ENCODE assay signal across 8 cellular contexts in the genomic region with DNA sequence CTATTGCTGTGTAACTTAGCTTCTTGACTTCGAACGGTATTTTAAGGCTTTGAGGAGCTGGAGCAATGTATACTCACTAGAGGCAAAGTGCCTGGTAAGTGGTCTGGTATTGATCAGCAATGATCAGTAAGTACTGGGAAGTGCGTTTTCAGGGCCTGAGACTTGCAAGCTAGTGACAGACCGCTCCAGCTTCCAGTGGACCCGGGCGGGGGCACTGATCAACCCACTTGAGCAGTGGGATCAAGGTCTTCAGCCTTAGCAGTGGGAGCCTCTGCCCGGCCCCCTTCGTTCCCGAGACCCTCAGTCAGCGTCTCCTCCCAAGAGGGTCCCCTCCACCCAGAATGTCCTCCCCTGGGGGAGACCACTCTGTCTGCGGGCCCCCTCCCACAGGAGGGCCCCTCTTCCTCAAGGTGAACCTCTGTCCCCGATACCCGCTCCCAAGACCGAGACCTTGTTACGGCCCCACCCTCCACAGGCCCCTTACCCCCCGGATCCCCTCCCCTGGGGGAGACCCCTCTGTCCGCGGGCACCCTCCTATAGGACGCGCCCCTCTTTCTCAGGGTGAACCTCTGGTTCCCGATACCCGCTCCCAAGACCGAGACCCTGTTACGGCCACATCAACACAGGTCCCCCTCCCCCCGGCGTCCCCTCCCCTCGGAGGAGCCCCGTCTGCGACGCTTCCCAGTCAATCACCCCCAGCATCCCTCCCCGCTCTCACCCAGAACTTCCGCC. TPM values are rescaled to one million over a fixed set of nuclear protein-coding genes. Genes with fewer than 3 reads are reported as not detected.
DNase-seq lines count a peak whose midpoint lies in the region; FAIRE-seq and TF ChIP-seq lines count a peak whose summit lies in the region.

No MANE protein-coding gene starts in this region.

- no peaks in the 10 kb centered on the region for H3K9me3 ChIP-seq in duodenal mucosa (ENCODE audit: control insufficient read depth in 1 of 2, low read length in 2 of 2)
- no peaks in the 10 kb centered on the region for H3K9me3 ChIP-seq in uterus

- TF ChIP-seq CTCF in GM12875 (IDR thresholded peaks at IDR 0.05; ENCODE audit: borderline replicate concordance, insufficient read depth, low read depth, low read length) (no peak), uterus (IDR thresholded peaks at IDR 0.05) (no peak), GM13976 (IDR thresholded peaks at IDR 0.05; ENCODE audit: borderline replicate concordance, control extremely low read depth, extremely low read depth, insufficient read depth, missing control alignments) (no peak)

- no peak overlapping the region for H4K5ac ChIP-seq in mesendoderm (ENCODE audit: low read length)

- no peak overlapping the region for H2BK5ac ChIP-seq in mesendoderm (ENCODE audit: low read length)

- H3K79me2 ChIP-seq in mesendoderm (ENCODE audit: control insufficient read depth, insufficient read depth, low read length): peaks cover 41% of the 10 kb centered on the region

- H2BK120ac ChIP-seq in mesendoderm (ENCODE audit: low read depth, low read length): peak overlapping the region; percentile 39

- peak overlapping the region; percentile 38 for H3K4ac ChIP-seq in mesendoderm (ENCODE audit: low read depth, low read length)

- in situ Hi-C loops in GM13976 (cut with MboI; ENCODE audit: low sequenced_read_pairs, unreplicated experiment): no loop called here

- H3K27ac ChIP-seq in duodenal mucosa (ENCODE audit: low read depth, low read length): no peak overlapping the region
- H3K27ac ChIP-seq in mesendoderm (ENCODE audit: low read depth, low read length): no peak overlapping the region
- peak overlapping the region; percentile 84 to 85 for H3K27ac ChIP-seq in uterus

- FAIRE-seq in H54 (lab: Jason Lieb, UNC): no peak

- H3K27me3 ChIP-seq in duodenal mucosa (ENCODE audit: control insufficient read depth in 1 of 2, insufficient read depth in 2 of 2, low read length in 2 of 2): no peaks in the 10 kb centered on the region
- H3K27me3 ChIP-seq in mesendoderm (ENCODE audit: insufficient read depth, low read length, poor library complexity): no peaks in the 10 kb centered on the region
- no peaks in the 10 kb centered on the region for H3K27me3 ChIP-seq in uterus

- peak overlapping the region; percentile 89 for H3K18ac ChIP-seq in mesendoderm (ENCODE audit: low read length)

- H3K79me1 ChIP-seq in mesendoderm (ENCODE audit: low read length): peaks cover 16% of the 10 kb centered on the region

- TF ChIP-seq POLR2A in uterus (IDR thresholded peaks at IDR 0.05): no peak
- no peak for TF ChIP-seq POLR2A in H54 (IDR thresholded peaks at IDR 0.05; ENCODE audit: low read depth, low read length)

- WGBS in mesendoderm (ENCODE audit: extremely low coverage, insufficient coverage, low lambda C conversion rate): no CpG with 5 or more reads among the region's 32 CpGs

- H3K9ac ChIP-seq in duodenal mucosa (ENCODE audit: low read depth in 1 of 2, low read length in 2 of 2): peak overlapping the region; percentile 58 to 68
- peak overlapping the region; percentile 79 for H3K9ac ChIP-seq in mesendoderm (ENCODE audit: low read length)

- H3K56ac ChIP-seq in mesendoderm (ENCODE audit: low read length): peak overlapping the region; percentile 87

- H3K4me3 ChIP-seq in GM12875 (ENCODE audit: low read depth, low read length): peak overlapping the region; percentile 94
- peak overlapping the region; percentile 82 to 83 for H3K4me3 ChIP-seq in duodenal mucosa (ENCODE audit: low read depth in 1 of 2, low read length in 2 of 2)
- peak overlapping the region; percentile 58 for H3K4me3 ChIP-seq in mesendoderm (ENCODE audit: low read length)
- peak overlapping the region; percentile 62 to 73 for H3K4me3 ChIP-seq in uterus

- H3K4me1 ChIP-seq in duodenal mucosa (ENCODE audit: control insufficient read depth in 1 of 2, insufficient read depth in 2 of 2, low read length in 2 of 2) (peaks cover 10 to 18% of the 10 kb centered on the region in 2 donors), mesendoderm (ENCODE audit: control insufficient read depth, low read depth, low read length) (peaks cover 12% of the 10 kb centered on the region), uterus (peaks cover 0 to 8% of the 10 kb centered on the region in 2 donors)

- H4K8ac ChIP-seq in mesendoderm (ENCODE audit: low read depth, low read length): peak overlapping the region; percentile 58

- H2BK15ac ChIP-seq in mesendoderm (replicated peaks; ENCODE audit: low read depth): no peak overlapping the region

- H3K4me2 ChIP-seq in mesendoderm (ENCODE audit: low read length): peak overlapping the region; percentile 72

- H2AK5ac ChIP-seq in mesendoderm (ENCODE audit: low read length): no peak overlapping the region

- intact Hi-C loops in uterus (cut with DNase I; ENCODE audit: low total_unique reads): no loop called here

- no peaks in the 10 kb centered on the region for H3K36me3 ChIP-seq in duodenal mucosa (ENCODE audit: control insufficient read depth in 1 of 2, insufficient read depth in 2 of 2, low read length in 2 of 2)
- H3K36me3 ChIP-seq in mesendoderm (ENCODE audit: control insufficient read depth, insufficient read depth, low read length): no peaks in the 10 kb centered on the region
- no peaks in the 10 kb centered on the region for H3K36me3 ChIP-seq in uterus

- H3K23ac ChIP-seq in mesendoderm (ENCODE audit: low read length): no peak overlapping the region

- DNase-seq in NCI-H82 treated with DMSO at 0.1 percent for 48 hours (lab: John Stamatoyannopoulos, UW; ENCODE audit: unreplicated experiment) (peak; percentile 60), mesendoderm (peak; percentile 41), uterus (peak in 1 of 2 donors; percentile 54), GM13976 (ENCODE audit: low spot score) (no peak), H54 (ENCODE audit: insufficient read length, low spot score) (no peak), UCSD-AML1 (lab: John Stamatoyannopoulos, UW; ENCODE audit: unreplicated experiment) (no peak)

RNA-seq across cellular contexts. Expression of a gene that starts 0.4 kb away (rescaled TPM):
- 81.8 TPM for polyA plus RNA-seq in mesendoderm (2013, experiment 1 of 2)
- 81.9 TPM for polyA plus RNA-seq in mesendoderm (2013, experiment 2 of 2)
- total RNA-seq in uterus: 100 to 1,000 TPM; 251 to 258 (median 253) TPM

Comparison
In these comparisons a context has a peak if more than half of its experiments do, and no peak if none do; other contexts are left out.
1. DNase-seq: peak in NCI-H82 treated with DMSO at 0.1 percent for 48 hours (single experiment) and mesendoderm (single experiment); none in GM13976 (single experiment), H54 (single experiment) and UCSD-AML1 (single experiment).
2. H3K27ac ChIP-seq: peak in uterus (2 of 2); none in duodenal mucosa (single experiment) and mesendoderm (single experiment).
3. Peak in every context shown above with its lines, with median percentiles within 50 percentile points of each other: H3K4me3 ChIP-seq.